Comparison of ENCODE assay signal across 8 cellular contexts in genomic region chr4:78056265-78057129, GRCh38. TPM values are rescaled to one million over a fixed set of nuclear protein-coding genes. Genes with fewer than 3 reads are reported as not detected.
DNase-seq lines count a peak whose midpoint lies in the region; ATAC-seq and TF ChIP-seq lines count a peak whose summit lies in the region.

No MANE protein-coding gene starts in this region.

- H3K79me2 ChIP-seq in mammary epithelial cell (ENCODE audit: insufficient read depth, low read length): peaks cover 8% of the 10 kb centered on the region

- TSS peak; percentile 26 for BruUV-seq in mammary epithelial cell (replicated peaks; lab: Mats Ljungman, UMichigan)

- DNase-seq in DMS79 treated with DMSO at 0.1 percent for 48 hours (lab: John Stamatoyannopoulos, UW) (peak; percentile 95), HuH-7.5 (ENCODE audit: low spot score) (peak; percentile 50), RKO (ENCODE audit: low spot score) (peak; percentile 85), mammary epithelial cell (peak; percentile 83), immature natural killer cell (peak in 2 of 3 donors; percentile 21 to 22), skeletal muscle cell (ENCODE audit: low read depth) (peak; percentile 48), GM19240 (ENCODE audit: insufficient read length, low spot score) (no peak)

- intact Hi-C loops in mammary epithelial cell (cut with micrococcal nuclease): loop anchor here (2.0 to 10.0 kb wide), 4 partner anchors 98 to 536 kb away; no protein-coding TSS in a partner anchor

- peaks cover 6% of the 10 kb centered on the region for H3K4me1 ChIP-seq in mammary epithelial cell (ENCODE audit: insufficient read depth, low read length)

- H3K36me3 Mint-ChIP-seq in immature natural killer cell: no peaks in the 10 kb centered on the region

- H3K27ac ChIP-seq in mammary epithelial cell (ENCODE audit: insufficient read depth, low read depth, low read length): peak overlapping the region; percentile 34

- peak overlapping the region; percentile 95 for H2AFZ ChIP-seq in mammary epithelial cell (ENCODE audit: low read depth, low read length)

- H3K4me3 ChIP-seq in mammary epithelial cell (replicated peaks in 1 of 3; ENCODE audit: insufficient read depth in 1 of 3, low read depth in 2 of 3, low read length in 3 of 3) (peak overlapping the region; percentile 73 to 81 (median 76)), skeletal muscle cell (ENCODE audit: low read depth, low read length) (peak overlapping the region; percentile 67)

- peaks cover 12 to 38% (median 17%) of the 10 kb centered on the region in 3 donors for H3K27me3 Mint-ChIP-seq in immature natural killer cell (ENCODE audit: low read depth in 3 of 3)

- H3K4me3 Mint-ChIP-seq in immature natural killer cell: peak overlapping the region; percentile 74 to 94 (median 83)

- H3K27me3 ChIP-seq in mammary epithelial cell (ENCODE audit: insufficient read depth, low read length): no peaks in the 10 kb centered on the region

- H3K4me1 Mint-ChIP-seq in immature natural killer cell: peaks cover 28 to 36% of the 10 kb centered on the region in 2 donors

- H3K9ac ChIP-seq in mammary epithelial cell (ENCODE audit: insufficient read depth, low read length): peak overlapping the region; percentile 85

- no peaks in the 10 kb centered on the region for H4K20me1 ChIP-seq in mammary epithelial cell (ENCODE audit: insufficient read depth, low read length)

- ATAC-seq in GM21526 (IDR thresholded peaks at IDR 0.05; ENCODE audit: low FRiP score, unreplicated experiment): peak; percentile 62

- peak in 1 of 2 donors; percentile 8 for TF ChIP-seq CTCF in mammary epithelial cell (conservative IDR thresholded peaks at IDR 0.05 in 1 of 2, IDR thresholded peaks at IDR 0.05 in 1 of 2; ENCODE audit: extremely low read depth in 1 of 2, insufficient read depth in 1 of 2, low read depth in 1 of 2, low read length in 2 of 2)

- H3K36me3 ChIP-seq in mammary epithelial cell (ENCODE audit: insufficient read depth, low read length): no peaks in the 10 kb centered on the region

- in situ Hi-C loops in mammary epithelial cell (cut with MboI; ENCODE audit: low sequenced_read_pairs in 2 of 2): loop anchor here (25.0 kb wide), 1 partner anchor 456 kb away; no protein-coding TSS in a partner anchor

- H3K9me3 Mint-ChIP-seq in immature natural killer cell: no peaks in the 10 kb centered on the region

- WGBS in mammary epithelial cell (ENCODE audit: low coverage, missing lambda C conversion rate): 2% methylated on average over 31 of the region's 39 CpGs

- CTCF ChIA-PET in mammary epithelial cell (lab: Charles Lee; ENCODE audit: low non-redundant PET): no interaction called here

- H3K4me2 ChIP-seq in mammary epithelial cell (ENCODE audit: insufficient read depth, low read depth, low read length): peak overlapping the region; percentile 99

- dilution Hi-C loops in mammary epithelial cell (cut with HindIII; ENCODE audit: low sequenced_read_pairs): loop anchor here (25.0 kb wide), 1 partner anchor 456 kb away; no protein-coding TSS in a partner anchor

- no peaks in the 10 kb centered on the region for H3K9me3 ChIP-seq in mammary epithelial cell (replicated peaks; ENCODE audit: insufficient read depth, low read length)

- H3K27ac Mint-ChIP-seq in immature natural killer cell: no peak overlapping the region

RNA-seq across cellular contexts. Expression of gene FRAS1, which starts 0.6 kb away (rescaled TPM):
- total RNA-seq in mammary epithelial cell: 10 to 100 TPM; 18.6 to 55.8 TPM
- polyA plus RNA-seq in mammary epithelial cell (5.2 TPM), immature natural killer cell (not detected)
- 53.1 TPM for polyA minus RNA-seq in mammary epithelial cell
